Comparison of ENCODE assay signal across 20 cellular contexts in genomic region chr12:103431950-103432349, GRCh38.
A peak's percentile ranks its signal among the peaks of the same experiment; 100 is the strongest.
DNase-seq lines count a peak whose midpoint lies in the region; ATAC-seq and TF ChIP-seq lines count a peak whose summit lies in the region.
"Had no signal": no experiment of that assay in that cellular context is flagged by ENCODE, and none has a peak within 500 bp of the region (broad histone marks: within the 10 kb centered on the region; RNA-seq: fewer than 3 reads in every experiment).

No MANE protein-coding gene starts in this region.

- H3K9me3 ChIP-seq in lower lobe of right lung (no peaks in the 10 kb centered on the region), mucosa of descending colon (no peaks in the 10 kb centered on the region)

- CTCF ChIA-PET in activated CD8-positive, alpha-beta T cell treated with anti-CD3 and anti-CD28 coated beads for 36 hours (lab: Charles Lee): interaction anchor here (1.2 kb wide), 1 partner anchor 12 kb away, joined by 3 read pairs; no protein-coding TSS in a partner anchor
- CTCF ChIA-PET in activated CD8-positive, alpha-beta T cell treated with anti-CD3 and anti-CD28 coated beads, Interleukin-2, amount 10 ng/mL, durations not matched to agents 7 days and 5 days (lab: Charles Lee): no interaction called here

- H3K27me3 Mint-ChIP-seq in activated CD8-positive, alpha-beta T cell treated with anti-CD3 and anti-CD28 coated beads for 36 hours: no peaks in the 10 kb centered on the region
- H3K27me3 Mint-ChIP-seq in activated CD8-positive, alpha-beta T cell treated with anti-CD3 and anti-CD28 coated beads, Interleukin-2, amount 10 ng/mL, durations not matched to agents 7 days and 5 days (ENCODE audit: low read depth): no peaks in the 10 kb centered on the region
- H3K27me3 Mint-ChIP-seq in IgD-negative memory B cell: no peaks in the 10 kb centered on the region
- H3K27me3 Mint-ChIP-seq in stimulated activated naive CD8-positive, alpha-beta T cell treated with anti-CD3 and anti-CD28 coated beads, Interleukin-15, amount 100 ng/mL, for 72 hours: no peaks in the 10 kb centered on the region

- no peak for DNase-seq in activated CD8-positive, alpha-beta T cell treated with anti-CD3 and anti-CD28 coated beads for 36 hours
- no peak for DNase-seq in activated CD8-positive, alpha-beta T cell treated with anti-CD3 and anti-CD28 coated beads, Interleukin-2, amount 10 ng/mL, durations not matched to agents 7 days and 5 days
- DNase-seq in lower lobe of right lung: no peak
- DNase-seq in stimulated activated naive CD8-positive, alpha-beta T cell treated with anti-CD3 and anti-CD28 coated beads, Interleukin-15, amount 100 ng/mL, for 72 hours: no peak
- no peak for DNase-seq in stimulated activated CD4-positive, alpha-beta T cell treated with anti-CD3 and anti-CD28 coated beads, Interleukin-2, amount 100 ng/mL, for 48 hours
- no peak for DNase-seq in mucosa of descending colon
- no peak for DNase-seq in MV-4-11 (lab: John Stamatoyannopoulos, UW)
- DNase-seq: 8988T, ACHN, GM23248, H7, Karpas-422, NCI-H1105, NCI-H1436 treated with DMSO at 0.1 percent for 48 hours, NCI-H187 treated with DMSO at 0.1 percent for 48 hours, NCI-H526 treated with DMSO at 0.1 percent for 48 hours, SHP77 treated with DMSO at 0.1 percent for 48 hours had no signal

- H3K27me3 ChIP-seq in lower lobe of right lung (ENCODE audit: low read depth): no peaks in the 10 kb centered on the region

- H3K4me1 ChIP-seq in lower lobe of right lung: no peaks in the 10 kb centered on the region
- H3K4me1 ChIP-seq in mucosa of descending colon (ENCODE audit: low read depth): no peaks in the 10 kb centered on the region

- peak; percentile 24 for ATAC-seq in activated CD8-positive, alpha-beta T cell treated with anti-CD3 and anti-CD28 coated beads for 36 hours
- ATAC-seq in activated CD8-positive, alpha-beta T cell treated with anti-CD3 and anti-CD28 coated beads, Interleukin-2, amount 10 ng/mL, durations not matched to agents 7 days and 5 days: no peak
- peak; percentile 57 to 86 for ATAC-seq in lower lobe of right lung
- peak; percentile 18 for ATAC-seq in stimulated activated naive CD8-positive, alpha-beta T cell treated with anti-CD3 and anti-CD28 coated beads, Interleukin-15, amount 100 ng/mL, for 72 hours
- no peak for ATAC-seq in mucosa of descending colon
- ATAC-seq: Panc1 had no signal

- no peak overlapping the region for H3K27ac Mint-ChIP-seq in activated CD8-positive, alpha-beta T cell treated with anti-CD3 and anti-CD28 coated beads for 36 hours
- H3K27ac Mint-ChIP-seq in activated CD8-positive, alpha-beta T cell treated with anti-CD3 and anti-CD28 coated beads, Interleukin-2, amount 10 ng/mL, durations not matched to agents 7 days and 5 days: no peak overlapping the region
- H3K27ac Mint-ChIP-seq in IgD-negative memory B cell: peak overlapping the region; percentile 64 to 73 (median 65)
- H3K27ac Mint-ChIP-seq in stimulated activated naive CD8-positive, alpha-beta T cell treated with anti-CD3 and anti-CD28 coated beads, Interleukin-15, amount 100 ng/mL, for 72 hours: no peak overlapping the region

- peaks cover 24% of the 10 kb centered on the region for H3K36me3 Mint-ChIP-seq in activated CD8-positive, alpha-beta T cell treated with anti-CD3 and anti-CD28 coated beads for 36 hours (ENCODE audit: low read depth)
- peaks cover 16% of the 10 kb centered on the region for H3K36me3 Mint-ChIP-seq in activated CD8-positive, alpha-beta T cell treated with anti-CD3 and anti-CD28 coated beads, Interleukin-2, amount 10 ng/mL, durations not matched to agents 7 days and 5 days (ENCODE audit: low read depth)
- peaks cover 13% of the 10 kb centered on the region for H3K36me3 Mint-ChIP-seq in IgD-negative memory B cell

- H3K36me3 ChIP-seq in lower lobe of right lung: no peaks in the 10 kb centered on the region
- H3K36me3 ChIP-seq in mucosa of descending colon (ENCODE audit: low read depth): no peaks in the 10 kb centered on the region

- no peak overlapping the region for H3K4me3 Mint-ChIP-seq in activated CD8-positive, alpha-beta T cell treated with anti-CD3 and anti-CD28 coated beads for 36 hours
- H3K4me3 Mint-ChIP-seq in activated CD8-positive, alpha-beta T cell treated with anti-CD3 and anti-CD28 coated beads, Interleukin-2, amount 10 ng/mL, durations not matched to agents 7 days and 5 days: no peak overlapping the region
- no peak overlapping the region for H3K4me3 Mint-ChIP-seq in IgD-negative memory B cell
- H3K4me3 Mint-ChIP-seq in stimulated activated naive CD8-positive, alpha-beta T cell treated with anti-CD3 and anti-CD28 coated beads, Interleukin-15, amount 100 ng/mL, for 72 hours: no peak overlapping the region

- H3K4me3 ChIP-seq in lower lobe of right lung (no peak overlapping the region), mucosa of descending colon (no peak overlapping the region)
- H3K4me3 ChIP-seq: GM23248 had no signal

- peaks cover 9% of the 10 kb centered on the region for H3K4me1 Mint-ChIP-seq in activated CD8-positive, alpha-beta T cell treated with anti-CD3 and anti-CD28 coated beads for 36 hours (ENCODE audit: low read depth)
- H3K4me1 Mint-ChIP-seq in activated CD8-positive, alpha-beta T cell treated with anti-CD3 and anti-CD28 coated beads, Interleukin-2, amount 10 ng/mL, durations not matched to agents 7 days and 5 days (ENCODE audit: low read depth): peaks cover 12% of the 10 kb centered on the region
- peaks cover 19 to 44% (median 41%) of the 10 kb centered on the region in 3 donors for H3K4me1 Mint-ChIP-seq in IgD-negative memory B cell
- H3K4me1 Mint-ChIP-seq in stimulated activated naive CD8-positive, alpha-beta T cell treated with anti-CD3 and anti-CD28 coated beads, Interleukin-15, amount 100 ng/mL, for 72 hours: peaks cover 10% of the 10 kb centered on the region

- H3K9me3 Mint-ChIP-seq in activated CD8-positive, alpha-beta T cell treated with anti-CD3 and anti-CD28 coated beads for 36 hours: peaks cover 21% of the 10 kb centered on the region
- peaks cover 23% of the 10 kb centered on the region for H3K9me3 Mint-ChIP-seq in activated CD8-positive, alpha-beta T cell treated with anti-CD3 and anti-CD28 coated beads, Interleukin-2, amount 10 ng/mL, durations not matched to agents 7 days and 5 days (ENCODE audit: insufficient read depth)
- peaks cover 7 to 10% (median 7%) of the 10 kb centered on the region in 3 donors for H3K9me3 Mint-ChIP-seq in IgD-negative memory B cell
- peaks cover 24 to 36% of the 10 kb centered on the region in 2 donors for H3K9me3 Mint-ChIP-seq in stimulated activated naive CD8-positive, alpha-beta T cell treated with anti-CD3 and anti-CD28 coated beads, Interleukin-15, amount 100 ng/mL, for 72 hours

- POLR2A ChIA-PET in activated CD8-positive, alpha-beta T cell treated with anti-CD3 and anti-CD28 coated beads for 36 hours (lab: Charles Lee): no interaction called here
- POLR2A ChIA-PET in activated CD8-positive, alpha-beta T cell treated with anti-CD3 and anti-CD28 coated beads, Interleukin-2, amount 10 ng/mL, durations not matched to agents 7 days and 5 days (lab: Charles Lee): no interaction called here

- no peak for TF ChIP-seq CTCF in activated CD8-positive, alpha-beta T cell treated with anti-CD3 and anti-CD28 coated beads for 36 hours (IDR thresholded peaks at IDR 0.05)
- no peak for TF ChIP-seq CTCF in lower lobe of right lung (IDR thresholded peaks at IDR 0.05)
- no peak for TF ChIP-seq CTCF in mucosa of descending colon (IDR thresholded peaks at IDR 0.05)

- intact Hi-C loops in activated CD8-positive, alpha-beta T cell treated with anti-CD3 and anti-CD28 coated beads for 36 hours (cut with micrococcal nuclease): no loop called here
- intact Hi-C loops in lower lobe of right lung (cut with DNase I) (no loop called here), mucosa of descending colon (cut with DNase I, micrococcal nuclease) (no loop called here)

- no peak overlapping the region for H3K27ac ChIP-seq in lower lobe of right lung
- H3K27ac ChIP-seq: GM23248, RWPE1 had no signal

Comparison
In these comparisons a context has a peak if more than half of its experiments do, and no peak if none do; other contexts are left out.
1. ATAC-seq: peak in activated CD8-positive, alpha-beta T cell treated with anti-CD3 and anti-CD28 coated beads for 36 hours (single experiment), lower lobe of right lung (2 of 2) and stimulated activated naive CD8-positive, alpha-beta T cell treated with anti-CD3 and anti-CD28 coated beads, Interleukin-15, amount 100 ng/mL, for 72 hours (single experiment); none in activated CD8-positive, alpha-beta T cell treated with anti-CD3 and anti-CD28 coated beads, Interleukin-2, amount 10 ng/mL, durations not matched to agents 7 days and 5 days (single experiment) and mucosa of descending colon (single experiment).
2. H3K27ac Mint-ChIP-seq: peak in IgD-negative memory B cell (3 of 3); none in activated CD8-positive, alpha-beta T cell treated with anti-CD3 and anti-CD28 coated beads for 36 hours (single experiment), activated CD8-positive, alpha-beta T cell treated with anti-CD3 and anti-CD28 coated beads, Interleukin-2, amount 10 ng/mL, durations not matched to agents 7 days and 5 days (single experiment) and stimulated activated naive CD8-positive, alpha-beta T cell treated with anti-CD3 and anti-CD28 coated beads, Interleukin-15, amount 100 ng/mL, for 72 hours (0 of 2).